In the genomic region with DNA sequence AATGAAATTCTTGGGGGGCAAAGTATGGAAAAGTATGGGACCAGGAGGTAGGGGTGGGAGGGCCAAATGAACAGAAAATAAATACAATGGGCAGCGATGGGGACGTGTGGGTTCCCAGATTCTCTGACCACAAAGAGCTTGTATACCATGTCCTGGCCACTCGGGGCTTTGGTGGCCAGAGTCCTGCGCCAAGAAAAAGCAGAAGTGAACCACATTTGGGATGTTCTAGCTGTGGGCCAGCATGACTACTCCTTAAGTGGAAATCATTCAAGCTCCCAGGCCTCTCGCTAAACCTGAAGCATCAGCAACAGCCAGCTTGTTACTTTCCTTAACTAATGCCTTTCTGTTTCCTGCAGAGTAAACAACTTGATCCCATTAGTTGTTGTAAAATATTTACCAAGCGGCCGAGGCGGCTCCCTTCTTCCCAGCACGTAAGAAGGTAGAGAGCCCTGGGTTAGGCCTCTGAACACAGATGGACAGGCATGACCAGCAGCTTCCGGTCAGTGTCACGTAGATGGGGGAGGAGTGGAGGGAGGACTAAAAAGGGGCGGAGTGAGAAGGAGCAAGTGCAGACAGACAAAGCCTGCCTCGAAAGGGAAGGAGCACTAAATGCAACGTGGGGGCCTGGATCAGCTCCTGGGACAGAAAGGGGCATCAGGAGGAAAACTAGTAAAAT, we compare ENCODE assay signal across 31 cellular contexts.
A peak's percentile ranks its signal among the peaks of the same experiment; 100 is the strongest.
DNase-seq lines count a peak whose midpoint lies in the region; ATAC-seq and TF ChIP-seq lines count a peak whose summit lies in the region.
"Had no signal": no experiment of that assay in that cellular context is flagged by ENCODE, and none has a peak within 500 bp of the region (broad histone marks: within the 10 kb centered on the region; RNA-seq: fewer than 3 reads in every experiment).

No MANE protein-coding gene starts in this region.

- no peaks in the 10 kb centered on the region for H3K36me3 Mint-ChIP-seq in nephron (ENCODE audit: low read depth)
- H3K36me3 Mint-ChIP-seq: activated naive CD4-positive, alpha-beta T cell treated with anti-CD3 and anti-CD28 coated beads, Interleukin-2, amount 50 U/mL, for 72 hours; naive B cell had no signal

- H3K27me3 Mint-ChIP-seq in nephron (ENCODE audit: low read depth) = peaks cover 5% of the 10 kb centered on the region
- H3K27me3 Mint-ChIP-seq: B cell, IgD-negative memory B cell, naive B cell had no signal

- peaks cover 0 to 8% (median 0%) of the 10 kb centered on the region in 11 experiments; a peak in 5 of 22 replicates for H4K20me1 ChIP-seq in BLaER1 treated with 17β-estradiol and CSF1 and Interleukin-3, amounts not matched to agents 10 nM and 100 nM

- H3K27ac ChIP-seq in BLaER1 treated with 17β-estradiol and CSF1 and Interleukin-3, amounts not matched to agents 10 nM and 100 nM = peak overlapping the region in 10 of 11 experiments; percentile 61 to 95 (median 91); a peak in 20 of 22 replicates
- no peak overlapping the region for H3K27ac ChIP-seq in SJCRH30
- H3K27ac ChIP-seq: A549, colonic mucosa, RWPE1, stomach, thyroid gland had no signal

- 0 out of 22 replicates have a peak, but pooled peaks cover 0 to 6% (median 0%) of the 10 kb centered on the region in 11 experiments for H3K9me3 ChIP-seq in BLaER1 treated with 17β-estradiol and CSF1 and Interleukin-3, amounts not matched to agents 10 nM and 100 nM (replicated peaks in 1 of 11)
- H3K9me3 ChIP-seq in SJCRH30 (replicated peaks) = no peaks in the 10 kb centered on the region
- H3K9me3 ChIP-seq: A549, colonic mucosa, stomach, thyroid gland had no signal

- H3K9ac ChIP-seq in BLaER1 treated with 17β-estradiol and CSF1 and Interleukin-3, amounts not matched to agents 10 nM and 100 nM = peak overlapping the region in 9 of 11 experiments; percentile 31 to 83 (median 80); a peak in 13 of 22 replicates

- no peaks in the 10 kb centered on the region for H3K27me3 ChIP-seq in BLaER1 treated with 17β-estradiol and CSF1 and Interleukin-3, amounts not matched to agents 10 nM and 100 nM
- peaks cover 21% of the 10 kb centered on the region; the same call in 1 of the 2 replicates for H3K27me3 ChIP-seq in SJCRH30
- H3K27me3 ChIP-seq: colonic mucosa, stomach, thyroid gland had no signal

- peaks cover 53 to 80% (median 65%) of the 10 kb centered on the region in 10 experiments for H3K4me1 ChIP-seq in BLaER1 treated with 17β-estradiol and CSF1 and Interleukin-3, amounts not matched to agents 10 nM and 100 nM
- no peaks in the 10 kb centered on the region for H3K4me1 ChIP-seq in SJCRH30
- H3K4me1 ChIP-seq: A549, colonic mucosa, stomach, thyroid gland had no signal

- ATAC-seq in HG03159 (IDR thresholded peaks at IDR 0.05; ENCODE audit: unreplicated experiment) (no peak), GM21367 (IDR thresholded peaks at IDR 0.05; ENCODE audit: unreplicated experiment) (no peak)
- ATAC-seq: activated CD8-positive, alpha-beta T cell treated with anti-CD3 and anti-CD28 coated beads for 36 hours; activated naive CD4-positive, alpha-beta T cell treated with anti-CD3 and anti-CD28 coated beads, Interleukin-2, amount 50 U/mL, for 72 hours; effector memory CD8-positive, alpha-beta T cell; esophagus mucosa had no signal

- peak; percentile 45 for DNase-seq in LNCaP clone FGC (ENCODE audit: low read depth)
- peak; percentile 69 for DNase-seq in epithelial cell of proximal tubule (ENCODE audit: low read depth)
- DNase-seq in NCI-H146 treated with DMSO at 0.1 percent for 48 hours (lab: John Stamatoyannopoulos, UW; ENCODE audit: unreplicated experiment) = no peak
- DNase-seq in SJCRH30 = no peak
- DNase-seq: activated CD4-positive, alpha-beta T cell treated with anti-CD3 and anti-CD28 coated beads for 1 hour; activated CD8-positive, alpha-beta T cell treated with anti-CD3 and anti-CD28 coated beads for 36 hours; aorta; colonic mucosa; DMS79 treated with DMSO at 0.1 percent for 48 hours; effector memory CD8-positive, alpha-beta T cell; foreskin melanocyte; naive B cell; NCI-H1417 treated with DMSO at 0.1 percent for 48 hours; NCI-H2107; retina; stimulated activated CD4-positive, alpha-beta T cell treated with anti-CD3 and anti-CD28 coated beads, Interleukin-2, amount 100 ng/mL, for 24 hours; stomach; T-helper 1 cell; thyroid gland had no signal

- H3K4me3 ChIP-seq in BLaER1 treated with 17β-estradiol and CSF1 and Interleukin-3, amounts not matched to agents 10 nM and 100 nM = no peak overlapping the region
- H3K4me3 ChIP-seq in LNCaP clone FGC (ENCODE audit: low read depth, low read length) (no peak overlapping the region), epithelial cell of proximal tubule (ENCODE audit: low read depth, low read length) (peak overlapping the region; percentile 2), SJCRH30 (no peak overlapping the region)
- H3K4me3 ChIP-seq: A549, colonic mucosa, smooth muscle cell, stomach, thyroid gland had no signal

- peaks cover 0 to 14% (median 6%) of the 10 kb centered on the region in 11 experiments; a peak in 8 of 22 replicates for H3K36me3 ChIP-seq in BLaER1 treated with 17β-estradiol and CSF1 and Interleukin-3, amounts not matched to agents 10 nM and 100 nM
- H3K36me3 ChIP-seq in SJCRH30 = no peaks in the 10 kb centered on the region
- H3K36me3 ChIP-seq: colonic mucosa, stomach, thyroid gland had no signal

- no peak for TF ChIP-seq CTCF in LNCaP clone FGC (IDR thresholded peaks at IDR 0.05; ENCODE audit: control insufficient read depth, extremely low read depth, insufficient read depth)
- no peak for TF ChIP-seq CTCF in epithelial cell of proximal tubule (conservative IDR thresholded peaks at IDR 0.05; ENCODE audit: low read depth, low read length)
- TF ChIP-seq CTCF in nephron (IDR thresholded peaks at IDR 0.05; ENCODE audit: unreplicated experiment in 3 of 3) = no peak

- H3K9me3 Mint-ChIP-seq in nephron = no peaks in the 10 kb centered on the region
- H3K9me3 Mint-ChIP-seq: activated CD8-positive, alpha-beta T cell treated with anti-CD3 and anti-CD28 coated beads for 36 hours; activated naive CD4-positive, alpha-beta T cell treated with anti-CD3 and anti-CD28 coated beads, Interleukin-2, amount 50 U/mL, for 72 hours; activated T-helper 2 cell treated with anti-CD3 and anti-CD28 coated beads, Interferon-gamma antibody, Interleukin-2, Interleukin-4, amounts not matched to agents 10 μg/mL and 5 μg/mL and 100 μg/mL, durations not matched to agents 14 hours and 24 hours and 36 hours; effector memory CD8-positive, alpha-beta T cell; IgD-negative memory B cell; naive B cell had no signal

- peak overlapping the region; percentile 85 to 97 (median 89) for H3K27ac Mint-ChIP-seq in nephron
- H3K27ac Mint-ChIP-seq: activated CD8-positive, alpha-beta T cell treated with anti-CD3 and anti-CD28 coated beads for 36 hours; activated T-helper 2 cell treated with anti-CD3 and anti-CD28 coated beads, Interferon-gamma antibody, Interleukin-2, Interleukin-4, amounts not matched to agents 10 μg/mL and 5 μg/mL and 100 μg/mL, durations not matched to agents 14 hours and 24 hours and 36 hours; B cell; effector memory CD8-positive, alpha-beta T cell; IgD-negative memory B cell had no signal

- H3K4me3 Mint-ChIP-seq in nephron = peak overlapping the region in 1 of 3 experiments; percentile 29
- H3K4me3 Mint-ChIP-seq: activated CD8-positive, alpha-beta T cell treated with anti-CD3 and anti-CD28 coated beads for 36 hours; B cell; effector memory CD8-positive, alpha-beta T cell; IgD-negative memory B cell; naive B cell had no signal

- peak overlapping the region; percentile 66 to 96 (median 88) for H3K4me2 ChIP-seq in BLaER1 treated with 17β-estradiol and CSF1 and Interleukin-3, amounts not matched to agents 10 nM and 100 nM
- H3K4me2 ChIP-seq: A549, smooth muscle cell had no signal

- peaks cover 5% of the 10 kb centered on the region for H3K4me1 Mint-ChIP-seq in nephron
- H3K4me1 Mint-ChIP-seq: B cell had no signal

Comparison
In these comparisons a context has a peak if more than half of its experiments do, and no peak if none do; other contexts are left out.
1. DNase-seq: peak in LNCaP clone FGC (single experiment) and epithelial cell of proximal tubule (single experiment); none in NCI-H146 treated with DMSO at 0.1 percent for 48 hours (single experiment) and SJCRH30 (0 of 2).